ENCODE assay signal across 20 cellular contexts in the genomic region with DNA sequence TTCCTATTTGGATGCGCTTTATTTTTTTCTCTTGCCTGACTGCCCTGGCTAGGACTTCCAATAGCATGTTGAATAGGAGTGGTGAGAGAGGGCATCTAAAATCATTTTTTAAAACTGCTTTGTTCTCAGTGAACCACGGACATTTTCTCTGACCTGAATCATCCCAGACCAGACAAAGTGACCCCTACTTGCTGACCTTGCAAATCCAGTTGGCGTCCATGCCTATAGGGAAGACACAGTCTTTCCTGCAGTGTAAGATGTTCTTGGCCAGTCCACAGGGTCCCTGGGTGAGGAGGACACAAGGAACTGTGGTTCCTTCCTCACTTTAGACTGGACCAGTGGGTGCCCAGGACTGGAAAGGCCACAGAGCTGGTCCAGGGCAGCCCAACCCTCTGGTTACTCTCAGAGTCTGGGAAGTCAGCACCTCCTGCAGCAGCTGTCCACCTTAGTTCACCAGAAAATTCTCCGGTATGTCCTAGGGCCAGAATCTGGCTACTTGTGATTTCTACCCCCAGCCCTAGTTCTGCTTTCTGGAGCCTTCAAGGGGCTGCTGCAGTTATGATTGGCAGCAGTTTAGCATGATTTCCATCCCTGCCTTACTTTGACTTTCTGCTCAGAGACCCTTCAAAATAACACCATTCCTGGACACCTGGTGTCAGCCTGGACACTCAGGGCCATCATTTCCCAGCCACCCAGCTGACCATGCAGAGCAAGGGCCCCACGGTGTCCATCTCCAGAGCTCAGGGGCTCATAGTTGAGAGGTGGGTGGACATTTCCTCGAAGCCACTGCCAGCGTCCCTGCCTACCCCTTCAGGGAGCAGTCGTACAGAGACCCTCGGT. TPM values are rescaled to one million over a fixed set of nuclear protein-coding genes. Genes with fewer than 3 reads are reported as not detected.
A peak's percentile ranks its signal among the peaks of the same experiment; 100 is the strongest.
DNase-seq lines count a peak whose midpoint lies in the region; ATAC-seq and TF ChIP-seq lines count a peak whose summit lies in the region.
"Had no signal": no experiment of that assay in that cellular context is flagged by ENCODE, and none has a peak within 500 bp of the region (broad histone marks: within the 10 kb centered on the region; RNA-seq: fewer than 3 reads in every experiment).

No MANE protein-coding gene starts in this region.

- no peak overlapping the region for H3K4me2 ChIP-seq in DND-41 (ENCODE audit: insufficient read depth, low read length)

- H3K4me1 ChIP-seq in DND-41 (ENCODE audit: insufficient read depth, low read length): no peaks in the 10 kb centered on the region
- H3K4me1 ChIP-seq: BE2C, Caco-2 had no signal

- H2AFZ ChIP-seq in DND-41 (ENCODE audit: low read depth, low read length): no peak overlapping the region

- no peaks in the 10 kb centered on the region for H3K27me3 ChIP-seq in DND-41 (ENCODE audit: insufficient read depth, low read length, poor library complexity)
- H3K27me3 ChIP-seq: BE2C had no signal

- ATAC-seq in activated CD4-positive, CD25-positive, alpha-beta regulatory T cell treated with anti-CD3 and anti-CD28 coated beads, Interleukin-2, amount 50 U/mL, for 24 hours: no peak
- ATAC-seq in DND-41 (ENCODE audit: insufficient read depth, low read depth): no peak
- ATAC-seq in omental fat pad (ENCODE audit: low FRiP score): no peak
- ATAC-seq in GM21737 (IDR thresholded peaks at IDR 0.05; ENCODE audit: unreplicated experiment): no peak
- ATAC-seq: Right ventricle myocardium inferior had no signal

- peaks cover 19% of the 10 kb centered on the region; the same call in 1 of the 2 replicates for H3K79me2 ChIP-seq in DND-41 (ENCODE audit: insufficient read depth, low read length)

- H3K9me3 ChIP-seq in DND-41 (ENCODE audit: insufficient read depth, low read length, severe bottlenecking): no peaks in the 10 kb centered on the region
- H3K9me3 ChIP-seq: BE2C had no signal

- H3K4me3 ChIP-seq in DND-41 (ENCODE audit: low read depth in 1 of 2, low read length in 2 of 2) (no peak overlapping the region), coronary artery (no peak overlapping the region)

- TF ChIP-seq CTCF in DND-41 (IDR thresholded peaks at IDR 0.05; ENCODE audit: borderline replicate concordance, extremely low read depth, low read length, poor library complexity, severe bottlenecking) (no peak), coronary artery (IDR thresholded peaks at IDR 0.05) (no peak), omental fat pad (IDR thresholded peaks at IDR 0.05) (no peak)

- no peak overlapping the region for H3K9ac ChIP-seq in DND-41 (ENCODE audit: low read depth, low read length)

- H3K27ac ChIP-seq in DND-41 (ENCODE audit: low read length) (peak overlapping the region; percentile 12; the same call in 1 of the 2 replicates), coronary artery (no peak overlapping the region)

- no peaks in the 10 kb centered on the region for H4K20me1 ChIP-seq in DND-41 (ENCODE audit: insufficient read depth, low read length)

- peak; percentile 17 for DNase-seq in activated CD4-positive, CD25-positive, alpha-beta regulatory T cell treated with anti-CD3 and anti-CD28 coated beads, Interleukin-2, amount 50 U/mL, for 72 hours
- DNase-seq in DND-41: no peak
- peak; percentile 54 for DNase-seq in coronary artery (ENCODE audit: low spot score)
- peak; percentile 3 for DNase-seq in omental fat pad (ENCODE audit: low spot score)
- DNase-seq in CD1c-positive myeloid dendritic cell (ENCODE audit: extremely low spot score): no peak
- no peak for DNase-seq in NCI-H510A (lab: John Stamatoyannopoulos, UW)
- DNase-seq: 8988T; BE2C; Caco-2; GDM1; NCI-H1092 treated with DMSO at 0.1 percent for 48 hours; NCI-H146; NCI-H2029 treated with DMSO at 0.1 percent for 48 hours; NCI-H2171 treated with DMSO at 0.1 percent for 48 hours; NCI-H446; NK-92 treated with Interleukin-12 subunit alpha and Interleukin-12 subunit beta, amount 100 ng/mL, for 24 hours had no signal

- peaks cover 61% of the 10 kb centered on the region for H3K36me3 ChIP-seq in DND-41 (ENCODE audit: insufficient read depth, low read length)
- H3K36me3 ChIP-seq: BE2C had no signal

RNA-seq across cellular contexts. Expression of gene VIPR2, which starts 19.3 kb away (rescaled TPM):
- 10 to 100 TPM in 3 of 4 donors, 1 to 10 TPM in 1; 3.6 to 71.0 (median 24.6) TPM for total RNA-seq in omental fat pad
- total RNA-seq: Caco-2, MCF 10A had no signal

Comparison
In these comparisons a context has a peak if more than half of its experiments do, and no peak if none do; other contexts are left out.
1. DNase-seq: peak in activated CD4-positive, CD25-positive, alpha-beta regulatory T cell treated with anti-CD3 and anti-CD28 coated beads, Interleukin-2, amount 50 U/mL, for 72 hours (single experiment), coronary artery (single experiment) and omental fat pad (single experiment); none in DND-41 (single experiment), CD1c-positive myeloid dendritic cell (single experiment) and NCI-H510A (single experiment).